Comparison of ENCODE assay signal across 24 cellular contexts in the genomic region with DNA sequence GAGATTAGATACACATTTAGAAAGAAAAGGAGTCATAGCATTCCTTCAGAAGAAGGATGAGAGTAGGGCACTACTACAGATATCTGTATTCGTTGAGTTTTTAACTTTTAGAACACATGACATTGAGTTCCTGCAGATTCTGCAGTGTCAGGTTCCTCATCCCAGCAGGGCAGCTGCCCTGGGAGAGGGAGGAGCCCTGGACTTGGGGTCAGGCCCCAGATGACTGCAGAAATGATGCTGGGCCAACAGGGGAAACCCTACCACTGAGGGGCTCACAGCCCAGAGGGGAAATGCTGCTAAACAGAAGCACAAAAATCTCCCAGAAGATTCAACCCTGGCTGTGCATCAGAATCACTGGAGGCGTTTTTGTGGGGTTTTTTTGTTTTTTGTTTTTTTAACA.
"Had no signal": no experiment of that assay in that cellular context is flagged by ENCODE, and none has a peak within 500 bp of the region (broad histone marks: within the 10 kb centered on the region; RNA-seq: fewer than 3 reads in every experiment).

No MANE protein-coding gene starts in this region.

- H3K9me3 ChIP-seq: adrenal gland, ascending aorta, Peyer's patch, SJSA1 had no signal

- H3K27me3 ChIP-seq: adrenal gland, ascending aorta, Peyer's patch, SJSA1 had no signal

- H3K27ac ChIP-seq: adrenal gland, ascending aorta, KMS-11, Peyer's patch, RWPE1, SJSA1 had no signal

- H3K4me2 ChIP-seq: KMS-11 had no signal

- H3K4me3 ChIP-seq: adrenal gland, ascending aorta, Peyer's patch, SJSA1 had no signal

- ATAC-seq: activated CD8-positive, alpha-beta T cell treated with anti-CD3 and anti-CD28 coated beads, Interleukin-2, amount 10 ng/mL, durations not matched to agents 7 days and 5 days had no signal

- H3K4me1 ChIP-seq: adrenal gland, ascending aorta, Peyer's patch had no signal

- H3K36me3 ChIP-seq: adrenal gland, ascending aorta, Peyer's patch, SJSA1 had no signal

- DNase-seq: activated B cell treated with CpG ODN at 0.5 μM for 24 hours; activated CD4-positive, alpha-beta T cell treated with anti-CD3 and anti-CD28 coated beads for 1 hour; activated CD4-positive, alpha-beta T cell treated with anti-CD3 and anti-CD28 coated beads, Interleukin-2, amount 50 U/mL, for 1 hour; activated CD8-positive, alpha-beta memory T cell treated with anti-CD3 and anti-CD28 coated beads, Interleukin-2, amount 50 U/mL, for 48 hours; activated CD8-positive, alpha-beta T cell treated with anti-CD3 and anti-CD28 coated beads, Interleukin-2, amount 10 ng/mL, durations not matched to agents 7 days and 5 days; activated naive CD4-positive, alpha-beta T cell treated with anti-CD3 and anti-CD28 coated beads, Interleukin-2, amount 50 U/mL, for 16 hours; activated naive CD8-positive, alpha-beta T cell treated with anti-CD3 and anti-CD28 coated beads, Interleukin-2, amount 10 ng/mL, durations not matched to agents 7 days and 5 days; activated T-cell treated with anti-CD3 and anti-CD28 coated beads, Interleukin-2, amount 50 U/mL, for 1 hour; MM.1S; NCI-H1105; NCI-H1436; NCI-H2029 treated with DMSO at 0.1 percent for 48 hours; NCI-H345; NCI-H510A; NCI-H526 treated with DMSO at 0.1 percent for 48 hours; OCI-M1; Peyer's patch; Right ventricle myocardium superior; SW 1271 had no signal

- H3K9ac ChIP-seq: KMS-11 had no signal
